11 cellular contexts compared by ENCODE assay signal in the genomic region with DNA sequence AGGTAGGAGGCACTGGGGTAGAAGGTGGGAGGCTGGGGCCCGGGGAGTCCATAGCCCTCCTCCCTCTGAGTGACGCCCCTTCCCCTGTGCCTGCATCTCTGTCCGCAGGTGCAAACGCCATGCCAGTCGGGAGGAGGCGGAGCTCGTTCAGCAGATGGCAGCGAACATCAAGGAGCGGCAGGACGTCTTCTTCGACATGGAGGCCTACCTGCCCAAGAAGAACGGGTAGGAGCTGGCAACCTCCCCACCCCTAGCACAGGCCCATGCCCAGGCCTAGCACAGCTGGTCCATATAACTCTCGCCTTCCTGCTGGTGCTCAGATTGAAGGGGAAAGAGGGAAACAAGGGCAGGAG. TPM values are rescaled to one million over a fixed set of nuclear protein-coding genes. Genes with fewer than 3 reads are reported as not detected.
DNase-seq lines count a peak whose midpoint lies in the region; ATAC-seq, FAIRE-seq and TF ChIP-seq lines count a peak whose summit lies in the region.
"Had no signal": no experiment of that assay in that cellular context is flagged by ENCODE, and none has a peak within 500 bp of the region (broad histone marks: within the 10 kb centered on the region; RNA-seq: fewer than 3 reads in every experiment).

No MANE protein-coding gene starts in this region.

- FAIRE-seq in endothelial cell of umbilical vein (lab: Jason Lieb, UNC), result no peak

- H3K9me3 Mint-ChIP-seq in GM23338, result no peaks in the 10 kb centered on the region
- H3K9me3 Mint-ChIP-seq in natural killer cell, result no peaks in the 10 kb centered on the region
- H3K9me3 Mint-ChIP-seq: activated naive CD4-positive, alpha-beta T cell treated with anti-CD3 and anti-CD28 coated beads, Interleukin-2, amount 50 U/mL, for 72 hours; memory B cell had no signal

- H3K27me3 Mint-ChIP-seq in GM23338 (ENCODE audit: insufficient read depth, low read depth, poor library complexity) (no peaks in the 10 kb centered on the region), natural killer cell (ENCODE audit: low read depth in 2 of 2) (no peaks in the 10 kb centered on the region)
- H3K27me3 Mint-ChIP-seq: memory B cell had no signal

- no peak overlapping the region for H3K4me2 ChIP-seq in GM23338
- H3K4me2 ChIP-seq in OCI-LY1 (ENCODE audit: low read length), result peak overlapping the region; percentile 14; the same call in 1 of the 2 replicates
- H3K4me2 ChIP-seq in endothelial cell of umbilical vein (ENCODE audit: insufficient read depth, low read length), result no peak overlapping the region

- no peaks in the 10 kb centered on the region for H3K4me1 ChIP-seq in GM23338 (ENCODE audit: insufficient read depth)
- peaks cover 10% of the 10 kb centered on the region for H3K4me1 ChIP-seq in OCI-LY1 (ENCODE audit: insufficient read depth, low read length, severe bottlenecking)
- peaks cover 12% of the 10 kb centered on the region for H3K4me1 ChIP-seq in endothelial cell of umbilical vein (ENCODE audit: control insufficient read depth, extremely low read depth, insufficient read depth, low read length)

- no peaks in the 10 kb centered on the region for H3K9me1 ChIP-seq in endothelial cell of umbilical vein (replicated peaks; ENCODE audit: control insufficient read depth, extremely low read depth, insufficient read depth, low read length)

- no TSS peak for BruUV-seq in endothelial cell of umbilical vein (replicated peaks; lab: Mats Ljungman, UMichigan)

- H3K27me3 ChIP-seq in GM23338 (ENCODE audit: insufficient read depth), result no peaks in the 10 kb centered on the region
- H3K27me3 ChIP-seq in OCI-LY1 (ENCODE audit: insufficient read depth, low read length), result no peaks in the 10 kb centered on the region
- H3K27me3 ChIP-seq in endothelial cell of umbilical vein (ENCODE audit: control insufficient read depth in 2 of 2, insufficient read depth in 2 of 2, low read length in 2 of 2), result no peaks in the 10 kb centered on the region

- H3K9me3 ChIP-seq in OCI-LY1 (ENCODE audit: low read length), result no peaks in the 10 kb centered on the region
- H3K9me3 ChIP-seq in endothelial cell of umbilical vein (replicated peaks; ENCODE audit: control insufficient read depth, insufficient read depth, low read length), result no peaks in the 10 kb centered on the region

- POLR2A ChIA-PET in endothelial cell of umbilical vein (lab: Charles Lee), result interaction anchor here (1.0 kb wide), 1 partner anchor 18 kb away, joined by 6 read pairs; no protein-coding TSS in a partner anchor

- H3K36me3 ChIP-seq in GM23338 (ENCODE audit: insufficient read depth) (no peaks in the 10 kb centered on the region; the same call in 1 of the 2 replicates), OCI-LY1 (ENCODE audit: insufficient read depth, low read length) (peaks cover 21% of the 10 kb centered on the region), endothelial cell of umbilical vein (ENCODE audit: control insufficient read depth in 2 of 2, extremely low read depth in 1 of 2, insufficient read depth in 2 of 2, low read length in 2 of 2) (no peaks in the 10 kb centered on the region)

- intact Hi-C loops in endothelial cell of umbilical vein (cut with micrococcal nuclease) (loop anchor here (5.0 kb wide), 1 partner anchor 44 kb away; the partner anchor contains the start of gene RHOF), natural killer cell (cut with micrococcal nuclease) (no loop called here)

- no peak for TF ChIP-seq POLR2A in endothelial cell of umbilical vein (IDR thresholded peaks at IDR 0.05; ENCODE audit: low read depth, low read length)

- H3K4me3 ChIP-seq in GM23338 (no peak overlapping the region), OCI-LY1 (ENCODE audit: low read depth, low read length, poor library complexity, severe bottlenecking) (no peak overlapping the region), endothelial cell of umbilical vein (replicated peaks in 1 of 3; ENCODE audit: insufficient read depth in 1 of 3, low read depth in 1 of 3, low read length in 3 of 3) (no peak overlapping the region)

- CTCF ChIA-PET in endothelial cell of umbilical vein (lab: Charles Lee), result interaction anchor here (1.0 to 1.8 kb wide), 4 partner anchors 25 to 46 kb away, joined by 3 to 13 read pairs (median 6); partner anchors contain the start of genes RHOF and TMEM120B

- H4K20me1 ChIP-seq in GM23338 (replicated peaks; ENCODE audit: insufficient read depth) (no peaks in the 10 kb centered on the region), OCI-LY1 (ENCODE audit: insufficient read depth, low read length) (no peaks in the 10 kb centered on the region), endothelial cell of umbilical vein (replicated peaks; ENCODE audit: control insufficient read depth, extremely low read depth, insufficient read depth, low read length) (no peaks in the 10 kb centered on the region)

- TF ChIP-seq CTCF in GM23338 (conservative IDR thresholded peaks at IDR 0.05; ENCODE audit: low read depth in 2 of 2), result no peak
- TF ChIP-seq CTCF in OCI-LY1 (IDR thresholded peaks at IDR 0.05; ENCODE audit: low read length), result no peak
- no peak for TF ChIP-seq CTCF in endothelial cell of umbilical vein (IDR thresholded peaks at IDR 0.05; ENCODE audit: extremely low read depth in 1 of 2, insufficient read depth in 1 of 2, low read depth in 1 of 2, low read length in 2 of 2)
- TF ChIP-seq CTCF in natural killer cell (IDR thresholded peaks at IDR 0.05), result no peak

- H3K27ac ChIP-seq in GM23338 (ENCODE audit: low read depth) (peak overlapping the region; percentile 76), OCI-LY1 (ENCODE audit: low read depth, low read length, poor library complexity, severe bottlenecking) (peak overlapping the region; percentile 85), endothelial cell of umbilical vein (ENCODE audit: insufficient read depth, low read depth, low read length) (peak overlapping the region; percentile 86)

- peak overlapping the region; percentile 53; the same call in 1 of the 2 replicates for H3K27ac Mint-ChIP-seq in GM23338
- H3K27ac Mint-ChIP-seq in natural killer cell, result peak overlapping the region in 1 of 2 donors; percentile 63

- H3K9me2 ChIP-seq in GM23338 (ENCODE audit: insufficient read depth) (no peaks in the 10 kb centered on the region; the same call in 1 of the 2 replicates), OCI-LY1 (ENCODE audit: low read depth, low read length) (no peaks in the 10 kb centered on the region)

- DNase-seq in GM23338 (ENCODE audit: low spot score) (peak; percentile 41), endothelial cell of umbilical vein (ENCODE audit: low read depth, low spot score) (no peak), retina (peak; percentile 30), NCI-H748 treated with DMSO at 0.1 percent for 48 hours (lab: John Stamatoyannopoulos, UW) (no peak), NCI-H128 (lab: John Stamatoyannopoulos, UW; ENCODE audit: unreplicated experiment) (no peak), natural killer cell (no peak)
- DNase-seq: effector CD4-positive, alpha-beta T cell; NCI-H2029 treated with DMSO at 0.1 percent for 48 hours had no signal

- H3K4me1 Mint-ChIP-seq in GM23338, result no peaks in the 10 kb centered on the region
- peaks cover 0 to 11% of the 10 kb centered on the region in 2 donors for H3K4me1 Mint-ChIP-seq in natural killer cell

- H3F3A ChIP-seq in GM23338 (replicated peaks; ENCODE audit: low read depth) (peaks cover 9% of the 10 kb centered on the region; the same call in 1 of the 2 replicates), OCI-LY1 (ENCODE audit: insufficient read depth, low read length) (no peaks in the 10 kb centered on the region)

- ATAC-seq in GM23338 (peak; percentile 58), natural killer cell (no peak)

- peaks cover 18% of the 10 kb centered on the region for H3K36me3 Mint-ChIP-seq in GM23338 (ENCODE audit: low read depth)
- H3K36me3 Mint-ChIP-seq in natural killer cell, result no peaks in the 10 kb centered on the region
- H3K36me3 Mint-ChIP-seq: activated naive CD4-positive, alpha-beta T cell treated with anti-CD3 and anti-CD28 coated beads, Interleukin-2, amount 50 U/mL, for 72 hours had no signal

- dilution Hi-C loops in endothelial cell of umbilical vein (cut with MboI; ENCODE audit: extremely low pct_ligation_motif_present, low sequenced_read_pairs), result no loop called here

- H2AFZ ChIP-seq in GM23338 (no peak overlapping the region), OCI-LY1 (ENCODE audit: low read length) (no peak overlapping the region), endothelial cell of umbilical vein (ENCODE audit: low read depth, low read length) (peak overlapping the region; percentile 6)

- H3K9ac ChIP-seq in OCI-LY1 (ENCODE audit: low read length), result no peak overlapping the region; the same call in 1 of the 2 replicates
- peak overlapping the region; percentile 45 for H3K9ac ChIP-seq in endothelial cell of umbilical vein (replicated peaks; ENCODE audit: extremely low read depth, insufficient read depth, low read length)

- H3K4me3 Mint-ChIP-seq in GM23338 (no peak overlapping the region), natural killer cell (no peak overlapping the region)
- H3K4me3 Mint-ChIP-seq: memory B cell had no signal

- H3K79me2 ChIP-seq in GM23338 (replicated peaks; ENCODE audit: insufficient read depth), result peaks cover 8% of the 10 kb centered on the region; the same call in 1 of the 2 replicates
- H3K79me2 ChIP-seq in OCI-LY1 (ENCODE audit: insufficient read depth, low read length), result no peaks in the 10 kb centered on the region
- no peaks in the 10 kb centered on the region for H3K79me2 ChIP-seq in endothelial cell of umbilical vein (ENCODE audit: control insufficient read depth, insufficient read depth, low read length)

RNA-seq across cellular contexts. Expression of gene TMEM120B, which starts 35.6 kb away (rescaled TPM):
- 30.4 and 36.0 TPM in 2 replicates for total RNA-seq in GM23338 (2014; rRNA removed; shearing (Covaris generic))
- polyA plus RNA-seq in GM23338 (2016; fragmentation: Nextera tagmentation; extraction: Ambion mirVana) (11.2 and 15.0 TPM in 2 replicates), endothelial cell of umbilical vein (10.4 and 13.5 TPM in 2 replicates)
- total RNA-seq in endothelial cell of umbilical vein (12.8 and 15.9 TPM in 2 replicates), natural killer cell (1 to 10 TPM; 6.3 to 8.4 (median 7.9) TPM)
- polyA plus RNA-seq in endothelial cell of umbilical vein (2011; cell fraction: cytosol; rRNA removed), result 7.9 and 8.4 TPM in 2 replicates
- 31.4 and 38.0 TPM in 2 replicates for polyA plus RNA-seq in endothelial cell of umbilical vein (2011; cell fraction: nucleus; rRNA removed)
- polyA plus RNA-seq in endothelial cell of umbilical vein (2012), result 7.2 and 9.6 TPM in 2 replicates
- 18.8 and 21.0 TPM in 2 replicates for polyA minus RNA-seq in endothelial cell of umbilical vein
- polyA minus RNA-seq in endothelial cell of umbilical vein (2011; cell fraction: cytosol; rRNA and poly(A)+ RNA removed), result 16.1 TPM
- polyA minus RNA-seq in endothelial cell of umbilical vein (2011; cell fraction: nucleus; rRNA and poly(A)+ RNA removed), result 9.2 and 9.3 TPM in 2 replicates

RNA-seq across cellular contexts. Expression of gene RHOF, which starts 45.3 kb away (rescaled TPM):
- total RNA-seq in GM23338 (2014; rRNA removed; shearing (Covaris generic)), result 31.9 and 53.4 TPM in 2 replicates
- polyA plus RNA-seq in GM23338 (2016; fragmentation: Nextera tagmentation; extraction: Ambion mirVana) (8.7 and 10.5 TPM in 2 replicates), endothelial cell of umbilical vein (9.3 and 12.0 TPM in 2 replicates)
- total RNA-seq in endothelial cell of umbilical vein (22.2 and 22.3 TPM in 2 replicates), natural killer cell (100 to 1,000 TPM; 146 to 201 (median 177) TPM)
- 4.9 and 5.7 TPM in 2 replicates for polyA plus RNA-seq in endothelial cell of umbilical vein (2011; cell fraction: cytosol; rRNA removed)
- 35.7 and 45.9 TPM in 2 replicates for polyA plus RNA-seq in endothelial cell of umbilical vein (2011; cell fraction: nucleus; rRNA removed)
- polyA plus RNA-seq in endothelial cell of umbilical vein (2012), result 7.8 and 15.5 TPM in 2 replicates
- 9.0 and 9.7 TPM in 2 replicates for polyA minus RNA-seq in endothelial cell of umbilical vein
- polyA minus RNA-seq in endothelial cell of umbilical vein (2011; cell fraction: cytosol; rRNA and poly(A)+ RNA removed), result 146 TPM
- 36.3 and 41.7 TPM in 2 replicates for polyA minus RNA-seq in endothelial cell of umbilical vein (2011; cell fraction: nucleus; rRNA and poly(A)+ RNA removed)

RNA-seq across cellular contexts. Expression of gene SETD1B, which starts 55.6 kb away (rescaled TPM):
- 8.7 and 8.9 TPM in 2 replicates for total RNA-seq in GM23338 (2014; rRNA removed; shearing (Covaris generic))
- polyA plus RNA-seq in GM23338 (2016; fragmentation: Nextera tagmentation; extraction: Ambion mirVana) (3.1 and 3.4 TPM in 2 replicates), endothelial cell of umbilical vein (2.3 and 2.6 TPM in 2 replicates)
- total RNA-seq in endothelial cell of umbilical vein (27.0 and 28.1 TPM in 2 replicates), natural killer cell (10 to 100 TPM; 55.1 to 57.5 (median 56.2) TPM)
- polyA plus RNA-seq in endothelial cell of umbilical vein (2011; cell fraction: cytosol; rRNA removed), result 3.2 TPM in 2 replicates
- polyA plus RNA-seq in endothelial cell of umbilical vein (2011; cell fraction: nucleus; rRNA removed), result 6.7 and 7.0 TPM in 2 replicates
- 8.4 and 9.7 TPM in 2 replicates for polyA plus RNA-seq in endothelial cell of umbilical vein (2012)
- polyA minus RNA-seq in endothelial cell of umbilical vein, result 3.3 and 4.1 TPM in 2 replicates
- 8.3 TPM for polyA minus RNA-seq in endothelial cell of umbilical vein (2011; cell fraction: cytosol; rRNA and poly(A)+ RNA removed)
- polyA minus RNA-seq in endothelial cell of umbilical vein (2011; cell fraction: nucleus; rRNA and poly(A)+ RNA removed), result 3.2 and 7.0 TPM in 2 replicates

Comparison
In these comparisons a context has a peak if more than half of its experiments do, and no peak if none do; other contexts are left out.
1. DNase-seq: peak in GM23338 (single experiment) and retina (single experiment); none in endothelial cell of umbilical vein (single experiment), NCI-H748 treated with DMSO at 0.1 percent for 48 hours (single experiment), NCI-H128 (single experiment) and natural killer cell (single experiment).
2. Peak in every context shown above with its lines, with median percentiles within 50 percentile points of each other: H3K27ac ChIP-seq.